25 cellular contexts compared by ENCODE assay signal in the genomic region with DNA sequence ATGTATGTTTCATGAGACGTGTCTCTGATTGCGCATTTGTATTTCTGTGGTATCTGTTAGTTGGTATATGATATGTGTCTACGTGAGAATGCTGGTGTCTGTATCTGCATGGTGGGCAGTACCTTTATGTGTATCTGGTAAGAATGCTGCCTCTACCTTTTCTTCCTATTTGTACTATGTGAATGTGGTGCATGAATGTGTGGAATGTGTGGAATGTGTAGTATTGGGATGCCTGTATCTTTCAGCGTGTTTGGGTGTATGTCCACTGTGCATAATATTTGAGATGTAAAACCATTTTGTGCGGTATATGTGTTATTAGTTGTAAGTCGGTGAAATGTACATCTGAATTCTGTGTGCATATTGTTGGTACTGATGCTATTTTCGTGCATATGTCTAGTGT. TPM values are rescaled to one million over a fixed set of nuclear protein-coding genes. Genes with fewer than 3 reads are reported as not detected.
DNase-seq lines count a peak whose midpoint lies in the region; ATAC-seq, FAIRE-seq and TF ChIP-seq lines count a peak whose summit lies in the region.
"Had no signal": no experiment of that assay in that cellular context is flagged by ENCODE, and none has a peak within 500 bp of the region (broad histone marks: within the 10 kb centered on the region; RNA-seq: fewer than 3 reads in every experiment).

No MANE protein-coding gene starts in this region.

- H3K79me2 ChIP-seq in HepG2 (ENCODE audit: insufficient read depth, low read length): no peaks in the 10 kb centered on the region

- no peak overlapping the region for H3K4me2 ChIP-seq in HepG2 (ENCODE audit: low read depth, low read length)

- in situ Hi-C loops in HepG2 (cut with HindIII; ENCODE audit: extremely low pct_ligation_motif_present, low pct_unique_long_range_greater_than_20kb): no loop called here

- H3K27me3 ChIP-seq in HepG2 (ENCODE audit: control insufficient read depth in 1 of 2, insufficient read depth in 2 of 2, low read length in 2 of 2): peaks cover 0 to 44% of the 10 kb centered on the region in 2 experiments
- H3K27me3 ChIP-seq in right lobe of liver: no peaks in the 10 kb centered on the region
- H3K27me3 ChIP-seq: BE2C had no signal

- no peaks in the 10 kb centered on the region for H3K4me1 ChIP-seq in HepG2 (ENCODE audit: insufficient read depth, low read length)
- H3K4me1 ChIP-seq in right lobe of liver: peaks cover 0 to 5% (median 0%) of the 10 kb centered on the region in 4 donors
- H3K4me1 ChIP-seq: BE2C had no signal

- BruUV-seq in HepG2 (replicated peaks; lab: Mats Ljungman, UMichigan): no TSS peak

- CTCF ChIA-PET in HepG2 (lab: Yijun Ruan, JAX; ENCODE audit: low intra/inter-chr PET ratio, low total read pairs): no interaction called here

- TF ChIP-seq CTCF in HepG2 (CRISPR knock-in tag; IDR thresholded peaks at IDR 0.05): no peak
- no peak for TF ChIP-seq CTCF in right lobe of liver (IDR thresholded peaks at IDR 0.05)
- no peak for TF ChIP-seq CTCF in mesothelial cell of epicardium (IDR thresholded peaks at IDR 0.05; ENCODE audit: unreplicated experiment)

- no peak for DNase-seq in HepG2 (ENCODE audit: low spot score)
- DNase-seq in right lobe of liver: no peak
- no peak for DNase-seq in mesothelial cell of epicardium (ENCODE audit: low spot score in 2 of 2, unreplicated experiment in 2 of 2)
- DNase-seq in activated naive CD4-positive, alpha-beta T cell treated with Interleukin-2 at 50 U/mL for 16 hours: no peak
- DNase-seq: ACHN; BE2C; C1 segment of cervical spinal cord; CD4-positive, CD25-positive, alpha-beta regulatory T cell; CD8-positive, alpha-beta memory T cell; COR-L47; DMS 273 treated with DMSO at 0.1 percent for 48 hours; DMS53; DND-41; GM23248; H7; HFFc6 had no signal

- H3K27me3 Mint-ChIP-seq in mesothelial cell of epicardium (ENCODE audit: low read depth): no peaks in the 10 kb centered on the region
- H3K27me3 Mint-ChIP-seq: CD4-positive, CD25-positive, alpha-beta regulatory T cell had no signal

- H2AFZ ChIP-seq in HepG2 (ENCODE audit: low read length): no peak overlapping the region
- H2AFZ ChIP-seq: GM23248 had no signal

- no peak for TF ChIP-seq POLR2A in HepG2 (IDR thresholded peaks at IDR 0.05; ENCODE audit: insufficient read depth in 1 of 2, low read depth in 2 of 2, low read length in 2 of 2)
- TF ChIP-seq POLR2A in right lobe of liver (IDR thresholded peaks at IDR 0.05): no peak

- POLR2A ChIA-PET in HepG2 (lab: Yijun Ruan, JAX): no interaction called here

- peak overlapping the region; percentile 27 for H3K27ac Mint-ChIP-seq in mesothelial cell of epicardium
- H3K27ac Mint-ChIP-seq: CD4-positive, CD25-positive, alpha-beta regulatory T cell; CD8-positive, alpha-beta memory T cell; HFFc6 had no signal

- no peak overlapping the region for H3K9ac ChIP-seq in HepG2 (ENCODE audit: insufficient read depth, low read depth, low read length)
- H3K9ac ChIP-seq: GM23248 had no signal

- H3K4me3 ChIP-seq in HepG2 (replicated peaks in 1 of 3; ENCODE audit: insufficient read depth in 1 of 3, low read depth in 2 of 3, low read length in 3 of 3) (no peak overlapping the region), right lobe of liver (no peak overlapping the region)
- H3K4me3 ChIP-seq: GM23248, K562 had no signal

- H3K9me3 ChIP-seq in HepG2 (ENCODE audit: low read length): no peaks in the 10 kb centered on the region
- H3K9me3 ChIP-seq in right lobe of liver: no peaks in the 10 kb centered on the region
- H3K9me3 ChIP-seq: BE2C had no signal

- intact Hi-C loops in HepG2 (cut with micrococcal nuclease; ENCODE audit: unreplicated experiment) (no loop called here), right lobe of liver (cut with DNase I) (loop anchor here in 1 of 2 donors (5.0 kb wide), 1 partner anchor 356 kb away; no protein-coding TSS in a partner anchor)

- no peak for FAIRE-seq in HepG2 (lab: Jason Lieb, UNC)
- FAIRE-seq: A204.1, G401.6, GM12891, GM18507, K562 had no signal

- TF ChIP-seq RAD21 in HepG2 (CRISPR knock-in tag; IDR thresholded peaks at IDR 0.05): no peak
- no peak for TF ChIP-seq RAD21 in Ishikawa (IDR thresholded peaks at IDR 0.05; ENCODE audit: low read depth)

- ATAC-seq in HepG2 (no peak), right lobe of liver (no peak), HG02759 (IDR thresholded peaks at IDR 0.05; ENCODE audit: unreplicated experiment) (no peak), GM18498 (IDR thresholded peaks at IDR 0.05; ENCODE audit: unreplicated experiment) (no peak)
- ATAC-seq: HCT116, K562 had no signal

- no peak for TF ChIP-seq EP300 in HepG2 (IDR thresholded peaks at IDR 0.05; ENCODE audit: low read depth in 2 of 2, low read length in 2 of 2)
- no peak for TF ChIP-seq EP300 in HepG2 (CRISPR knock-in tag; IDR thresholded peaks at IDR 0.05; ENCODE audit: borderline replicate concordance)
- TF ChIP-seq EP300 in Ishikawa (IDR thresholded peaks at IDR 0.05; ENCODE audit: borderline replicate concordance): no peak

- peaks cover 5% of the 10 kb centered on the region for H3K9me3 Mint-ChIP-seq in mesothelial cell of epicardium
- H3K9me3 Mint-ChIP-seq: CD4-positive, CD25-positive, alpha-beta regulatory T cell; CD8-positive, alpha-beta memory T cell; HFFc6 had no signal

- peaks cover 6% of the 10 kb centered on the region; the same call in 1 of the 2 replicates for H4K20me1 ChIP-seq in HepG2 (ENCODE audit: insufficient read depth, low read length)

- WGBS in HepG2 (ENCODE audit: low lambda C conversion rate): 20% methylated on average over 7 of the region's 7 CpGs
- 61% methylated on average over 7 of the region's 7 CpGs for WGBS in right lobe of liver (ENCODE audit: insufficient coverage, low coverage, low lambda C conversion rate, missing lambda C conversion rate)

- no peak overlapping the region for H3K4me3 Mint-ChIP-seq in mesothelial cell of epicardium
- H3K4me3 Mint-ChIP-seq: CD4-positive, CD25-positive, alpha-beta regulatory T cell; CD8-positive, alpha-beta memory T cell; HFFc6 had no signal

- H3K4me1 Mint-ChIP-seq in mesothelial cell of epicardium: peaks cover 18% of the 10 kb centered on the region
- H3K4me1 Mint-ChIP-seq: CD8-positive, alpha-beta memory T cell had no signal

- H3K27ac ChIP-seq in HepG2 (ENCODE audit: extremely low read length, insufficient read depth, low read length): no peak overlapping the region
- no peak overlapping the region for H3K27ac ChIP-seq in right lobe of liver
- H3K27ac ChIP-seq: GM23248 had no signal

- H3K36me3 ChIP-seq in HepG2 (replicated peaks in 1 of 2; ENCODE audit: control insufficient read depth in 1 of 2, insufficient read depth in 2 of 2, low read length in 2 of 2) (no peaks in the 10 kb centered on the region), right lobe of liver (no peaks in the 10 kb centered on the region)
- H3K36me3 ChIP-seq: BE2C had no signal

- no peaks in the 10 kb centered on the region for H3K36me3 Mint-ChIP-seq in mesothelial cell of epicardium
- H3K36me3 Mint-ChIP-seq: CD4-positive, CD25-positive, alpha-beta regulatory T cell; CD8-positive, alpha-beta memory T cell had no signal

RNA-seq across cellular contexts. Expression of gene OR51E1, which starts 2.3 kb away (rescaled TPM):
- total RNA-seq in HepG2 (2016; rRNA removed; fragmentation: Illumina TruSeq; extraction: Trizol) (not detected in 2 replicates), right lobe of liver (not detected), mesothelial cell of epicardium (not detected in 3 replicates)
- not detected in 2 replicates for total RNA-seq in HepG2 (2016; cell fraction: cytosol; rRNA removed; fragmentation: Illumina TruSeq; extraction: Trizol; ENCODE audit: low read depth)
- not detected in 2 replicates for total RNA-seq in HepG2 (2016; cell fraction: insoluble cytoplasmic fraction; rRNA removed; fragmentation: Illumina TruSeq; extraction: Trizol)
- total RNA-seq in HepG2 (2016; cell fraction: membrane; rRNA removed; fragmentation: Illumina TruSeq; extraction: Trizol): not detected in 2 replicates
- not detected in 2 replicates for total RNA-seq in HepG2 (2016; cell fraction: nucleus; rRNA removed; fragmentation: Illumina TruSeq; extraction: Trizol)
- not detected in 2 replicates for polyA plus RNA-seq in HepG2 (2011; rRNA removed)
- polyA plus RNA-seq in HepG2 (2011; cell fraction: cytosol; rRNA removed): not detected in 2 replicates
- not detected in 2 replicates for polyA plus RNA-seq in HepG2 (2011; cell fraction: nucleus; rRNA removed)
- not detected in 2 replicates for polyA plus RNA-seq in HepG2 (2012)
- not detected in 2 replicates for polyA plus RNA-seq in HepG2 (2016; cell fraction: cytosol; fragmentation: Illumina TruSeq; extraction: Trizol; ENCODE audit: low read depth)
- not detected in 2 replicates for polyA plus RNA-seq in HepG2 (2016; cell fraction: insoluble cytoplasmic fraction; fragmentation: Illumina TruSeq; extraction: Trizol; ENCODE audit: low read depth)
- not detected in 2 replicates for polyA plus RNA-seq in HepG2 (2016; cell fraction: membrane; fragmentation: Illumina TruSeq; extraction: Trizol; ENCODE audit: low read depth)
- not detected in 2 replicates for polyA plus RNA-seq in HepG2 (2016; cell fraction: nucleus; fragmentation: Illumina TruSeq; extraction: Trizol; ENCODE audit: insufficient read depth, low read depth)
- not detected in 2 replicates for polyA minus RNA-seq in HepG2 (2011; rRNA and poly(A)+ RNA removed; ENCODE audit: low replicate concordance)
- polyA minus RNA-seq in HepG2 (2011; cell fraction: cytosol; rRNA and poly(A)+ RNA removed): not detected in 2 replicates
- not detected in 2 replicates for polyA minus RNA-seq in HepG2 (2011; cell fraction: nucleus; rRNA and poly(A)+ RNA removed)
- total RNA-seq: CD4-positive, CD25-positive, alpha-beta regulatory T cell; CD8-positive, alpha-beta memory T cell; GM23248; H7; HFFc6 had no signal
- polyA plus RNA-seq: CD4-positive, CD25-positive, alpha-beta regulatory T cell; CD8-positive, alpha-beta memory T cell; GM23248 had no signal

RNA-seq across cellular contexts. Expression of gene OR51D1, which starts 4.2 kb away (rescaled TPM):
- total RNA-seq in HepG2 (2016; rRNA removed; fragmentation: Illumina TruSeq; extraction: Trizol) (not detected in 2 replicates), right lobe of liver (not detected), mesothelial cell of epicardium (not detected in 3 replicates)
- not detected in 2 replicates for total RNA-seq in HepG2 (2016; cell fraction: cytosol; rRNA removed; fragmentation: Illumina TruSeq; extraction: Trizol; ENCODE audit: low read depth)
- total RNA-seq in HepG2 (2016; cell fraction: insoluble cytoplasmic fraction; rRNA removed; fragmentation: Illumina TruSeq; extraction: Trizol): not detected in 2 replicates
- not detected in 2 replicates for total RNA-seq in HepG2 (2016; cell fraction: membrane; rRNA removed; fragmentation: Illumina TruSeq; extraction: Trizol)
- not detected in 2 replicates for total RNA-seq in HepG2 (2016; cell fraction: nucleus; rRNA removed; fragmentation: Illumina TruSeq; extraction: Trizol)
- not detected in 2 replicates for polyA plus RNA-seq in HepG2 (2011; rRNA removed)
- not detected in 2 replicates for polyA plus RNA-seq in HepG2 (2011; cell fraction: cytosol; rRNA removed)
- not detected in 2 replicates for polyA plus RNA-seq in HepG2 (2011; cell fraction: nucleus; rRNA removed)
- polyA plus RNA-seq in HepG2 (2012): not detected in 2 replicates
- not detected in 2 replicates for polyA plus RNA-seq in HepG2 (2016; cell fraction: cytosol; fragmentation: Illumina TruSeq; extraction: Trizol; ENCODE audit: low read depth)
- not detected in 2 replicates for polyA plus RNA-seq in HepG2 (2016; cell fraction: insoluble cytoplasmic fraction; fragmentation: Illumina TruSeq; extraction: Trizol; ENCODE audit: low read depth)
- not detected in 2 replicates for polyA plus RNA-seq in HepG2 (2016; cell fraction: membrane; fragmentation: Illumina TruSeq; extraction: Trizol; ENCODE audit: low read depth)
- polyA plus RNA-seq in HepG2 (2016; cell fraction: nucleus; fragmentation: Illumina TruSeq; extraction: Trizol; ENCODE audit: insufficient read depth, low read depth): not detected in 2 replicates
- polyA minus RNA-seq in HepG2 (2011; rRNA and poly(A)+ RNA removed; ENCODE audit: low replicate concordance): not detected in 2 replicates
- not detected in 2 replicates for polyA minus RNA-seq in HepG2 (2011; cell fraction: cytosol; rRNA and poly(A)+ RNA removed)
- not detected in 2 replicates for polyA minus RNA-seq in HepG2 (2011; cell fraction: nucleus; rRNA and poly(A)+ RNA removed)
- total RNA-seq: CD4-positive, CD25-positive, alpha-beta regulatory T cell; CD8-positive, alpha-beta memory T cell; GM23248; H7; HFFc6; K562 had no signal
- polyA plus RNA-seq: CD4-positive, CD25-positive, alpha-beta regulatory T cell; CD8-positive, alpha-beta memory T cell; GM23248; K562 had no signal

RNA-seq across cellular contexts. Expression of gene TRIM68, which starts 33.5 kb away (rescaled TPM):
- total RNA-seq in HepG2 (2016; rRNA removed; fragmentation: Illumina TruSeq; extraction: Trizol): not detected in 2 replicates
- not detected in 2 replicates for total RNA-seq in HepG2 (2016; cell fraction: cytosol; rRNA removed; fragmentation: Illumina TruSeq; extraction: Trizol; ENCODE audit: low read depth)
- total RNA-seq in HepG2 (2016; cell fraction: insoluble cytoplasmic fraction; rRNA removed; fragmentation: Illumina TruSeq; extraction: Trizol): not detected in 2 replicates
- total RNA-seq in HepG2 (2016; cell fraction: membrane; rRNA removed; fragmentation: Illumina TruSeq; extraction: Trizol): not detected in 2 replicates
- not detected in 2 replicates for total RNA-seq in HepG2 (2016; cell fraction: nucleus; rRNA removed; fragmentation: Illumina TruSeq; extraction: Trizol)
- polyA plus RNA-seq in HepG2 (2011; rRNA removed): not detected in 2 replicates
- polyA plus RNA-seq in HepG2 (2011; cell fraction: cytosol; rRNA removed): not detected in 2 replicates
- not detected in 2 replicates for polyA plus RNA-seq in HepG2 (2011; cell fraction: nucleus; rRNA removed)
- not detected in 2 replicates for polyA plus RNA-seq in HepG2 (2012)
- polyA plus RNA-seq in HepG2 (2016; cell fraction: cytosol; fragmentation: Illumina TruSeq; extraction: Trizol; ENCODE audit: low read depth): not detected in 2 replicates
- polyA plus RNA-seq in HepG2 (2016; cell fraction: insoluble cytoplasmic fraction; fragmentation: Illumina TruSeq; extraction: Trizol; ENCODE audit: low read depth): not detected in 2 replicates
- polyA plus RNA-seq in HepG2 (2016; cell fraction: membrane; fragmentation: Illumina TruSeq; extraction: Trizol; ENCODE audit: low read depth): not detected in 2 replicates
- polyA plus RNA-seq in HepG2 (2016; cell fraction: nucleus; fragmentation: Illumina TruSeq; extraction: Trizol; ENCODE audit: insufficient read depth, low read depth): not detected in 2 replicates
- 3.2 TPM in 1 of 2 replicates, not detected in the other for polyA minus RNA-seq in HepG2 (2011; rRNA and poly(A)+ RNA removed; ENCODE audit: low replicate concordance)
- polyA minus RNA-seq in HepG2 (2011; cell fraction: cytosol; rRNA and poly(A)+ RNA removed): not detected in 2 replicates
- polyA minus RNA-seq in HepG2 (2011; cell fraction: nucleus; rRNA and poly(A)+ RNA removed): not detected in 2 replicates
- 1 to 10 TPM; 3.3 to 8.6 (median 5.8) TPM for total RNA-seq in right lobe of liver
- total RNA-seq in mesothelial cell of epicardium: 20.2 to 23.3 TPM (median 21.4 TPM) in 3 replicates

RNA-seq across cellular contexts. Expression of gene OR52I1, which starts 47.7 kb away (rescaled TPM):
- total RNA-seq in HepG2 (2016; rRNA removed; fragmentation: Illumina TruSeq; extraction: Trizol) (not detected in 2 replicates), right lobe of liver (not detected), mesothelial cell of epicardium (not detected in 3 replicates)
- total RNA-seq in HepG2 (2016; cell fraction: cytosol; rRNA removed; fragmentation: Illumina TruSeq; extraction: Trizol; ENCODE audit: low read depth): not detected in 2 replicates
- total RNA-seq in HepG2 (2016; cell fraction: insoluble cytoplasmic fraction; rRNA removed; fragmentation: Illumina TruSeq; extraction: Trizol): not detected in 2 replicates
- not detected in 2 replicates for total RNA-seq in HepG2 (2016; cell fraction: membrane; rRNA removed; fragmentation: Illumina TruSeq; extraction: Trizol)
- total RNA-seq in HepG2 (2016; cell fraction: nucleus; rRNA removed; fragmentation: Illumina TruSeq; extraction: Trizol): not detected in 2 replicates
- not detected in 2 replicates for polyA plus RNA-seq in HepG2 (2011; rRNA removed)
- polyA plus RNA-seq in HepG2 (2011; cell fraction: cytosol; rRNA removed): not detected in 2 replicates
- not detected in 2 replicates for polyA plus RNA-seq in HepG2 (2011; cell fraction: nucleus; rRNA removed)
- not detected in 2 replicates for polyA plus RNA-seq in HepG2 (2012)
- not detected in 2 replicates for polyA plus RNA-seq in HepG2 (2016; cell fraction: cytosol; fragmentation: Illumina TruSeq; extraction: Trizol; ENCODE audit: low read depth)
- polyA plus RNA-seq in HepG2 (2016; cell fraction: insoluble cytoplasmic fraction; fragmentation: Illumina TruSeq; extraction: Trizol; ENCODE audit: low read depth): not detected in 2 replicates
- polyA plus RNA-seq in HepG2 (2016; cell fraction: membrane; fragmentation: Illumina TruSeq; extraction: Trizol; ENCODE audit: low read depth): not detected in 2 replicates
- not detected in 2 replicates for polyA plus RNA-seq in HepG2 (2016; cell fraction: nucleus; fragmentation: Illumina TruSeq; extraction: Trizol; ENCODE audit: insufficient read depth, low read depth)
- polyA minus RNA-seq in HepG2 (2011; rRNA and poly(A)+ RNA removed; ENCODE audit: low replicate concordance): 0.28 TPM in 1 of 2 replicates, not detected in the other
- polyA minus RNA-seq in HepG2 (2011; cell fraction: cytosol; rRNA and poly(A)+ RNA removed): not detected in 2 replicates
- not detected in 2 replicates for polyA minus RNA-seq in HepG2 (2011; cell fraction: nucleus; rRNA and poly(A)+ RNA removed)
- total RNA-seq: CD4-positive, CD25-positive, alpha-beta regulatory T cell; CD8-positive, alpha-beta memory T cell; GM23248; H7; HFFc6; K562 had no signal
- polyA plus RNA-seq: CD4-positive, CD25-positive, alpha-beta regulatory T cell; CD8-positive, alpha-beta memory T cell; GM23248; K562 had no signal

RNA-seq across cellular contexts. Expression of gene OR51E2, which starts 56.2 kb away (rescaled TPM):
- total RNA-seq in HepG2 (2016; rRNA removed; fragmentation: Illumina TruSeq; extraction: Trizol): not detected in 2 replicates
- not detected in 2 replicates for total RNA-seq in HepG2 (2016; cell fraction: cytosol; rRNA removed; fragmentation: Illumina TruSeq; extraction: Trizol; ENCODE audit: low read depth)
- not detected in 2 replicates for total RNA-seq in HepG2 (2016; cell fraction: insoluble cytoplasmic fraction; rRNA removed; fragmentation: Illumina TruSeq; extraction: Trizol)
- not detected in 2 replicates for total RNA-seq in HepG2 (2016; cell fraction: membrane; rRNA removed; fragmentation: Illumina TruSeq; extraction: Trizol)
- total RNA-seq in HepG2 (2016; cell fraction: nucleus; rRNA removed; fragmentation: Illumina TruSeq; extraction: Trizol): not detected in 2 replicates
- not detected in 2 replicates for polyA plus RNA-seq in HepG2 (2011; rRNA removed)
- polyA plus RNA-seq in HepG2 (2011; cell fraction: cytosol; rRNA removed): not detected in 2 replicates
- polyA plus RNA-seq in HepG2 (2011; cell fraction: nucleus; rRNA removed): not detected in 2 replicates
- not detected in 2 replicates for polyA plus RNA-seq in HepG2 (2012)
- polyA plus RNA-seq in HepG2 (2016; cell fraction: cytosol; fragmentation: Illumina TruSeq; extraction: Trizol; ENCODE audit: low read depth): not detected in 2 replicates
- not detected in 2 replicates for polyA plus RNA-seq in HepG2 (2016; cell fraction: insoluble cytoplasmic fraction; fragmentation: Illumina TruSeq; extraction: Trizol; ENCODE audit: low read depth)
- polyA plus RNA-seq in HepG2 (2016; cell fraction: membrane; fragmentation: Illumina TruSeq; extraction: Trizol; ENCODE audit: low read depth): not detected in 2 replicates
- not detected in 2 replicates for polyA plus RNA-seq in HepG2 (2016; cell fraction: nucleus; fragmentation: Illumina TruSeq; extraction: Trizol; ENCODE audit: insufficient read depth, low read depth)
- polyA minus RNA-seq in HepG2 (2011; rRNA and poly(A)+ RNA removed; ENCODE audit: low replicate concordance): not detected in 2 replicates
- not detected in 2 replicates for polyA minus RNA-seq in HepG2 (2011; cell fraction: cytosol; rRNA and poly(A)+ RNA removed)
- not detected in 2 replicates for polyA minus RNA-seq in HepG2 (2011; cell fraction: nucleus; rRNA and poly(A)+ RNA removed)
- not detected for total RNA-seq in right lobe of liver
- total RNA-seq in mesothelial cell of epicardium: 0.11 TPM in 1 of 3 replicates, not detected in the others
- total RNA-seq: CD4-positive, CD25-positive, alpha-beta regulatory T cell; CD8-positive, alpha-beta memory T cell; GM23248; H7; K562 had no signal
- polyA plus RNA-seq: CD4-positive, CD25-positive, alpha-beta regulatory T cell; CD8-positive, alpha-beta memory T cell; GM23248; K562 had no signal
